1 cellular context compared by ENCODE assay signal in genomic region chr1:161215079-161215478, GRCh38.
TF ChIP-seq lines count a peak whose summit lies in the region.

Gene FCER1G, plus strand, starts transcription at chr1:161215295. Its CDS starts 27 bp downstream, at chr1:161215322.

TF ChIP-seq in GM23338, 12 proteins besides CTCF, POLR2A, EP300 and RAD21 (continued from another document):
- no peak for TF ChIP-seq ZNF462 (CRISPR knock-in tag; IDR thresholded peaks at IDR 0.05)
- no peak for TF ChIP-seq ETS1 (IDR thresholded peaks at IDR 0.05)
- TF ChIP-seq ZNF331 (CRISPR knock-in tag; IDR thresholded peaks at IDR 0.05; ENCODE audit: low read depth) = no peak
- TF ChIP-seq ZNF114 (CRISPR knock-in tag; IDR thresholded peaks at IDR 0.05) = no peak
- TF ChIP-seq CREB1 (CRISPR knock-in tag; IDR thresholded peaks at IDR 0.05; ENCODE audit: low read depth) = no peak
- no peak for TF ChIP-seq STAT1 (IDR thresholded peaks at IDR 0.05; ENCODE audit: unreplicated experiment)
- TF ChIP-seq POLR2AphosphoS5 (IDR thresholded peaks at IDR 0.05; ENCODE audit: low read depth) = no peak
- no peak for TF ChIP-seq NANOG (IDR thresholded peaks at IDR 0.05; ENCODE audit: borderline replicate concordance)
- TF ChIP-seq, protein P1, sequence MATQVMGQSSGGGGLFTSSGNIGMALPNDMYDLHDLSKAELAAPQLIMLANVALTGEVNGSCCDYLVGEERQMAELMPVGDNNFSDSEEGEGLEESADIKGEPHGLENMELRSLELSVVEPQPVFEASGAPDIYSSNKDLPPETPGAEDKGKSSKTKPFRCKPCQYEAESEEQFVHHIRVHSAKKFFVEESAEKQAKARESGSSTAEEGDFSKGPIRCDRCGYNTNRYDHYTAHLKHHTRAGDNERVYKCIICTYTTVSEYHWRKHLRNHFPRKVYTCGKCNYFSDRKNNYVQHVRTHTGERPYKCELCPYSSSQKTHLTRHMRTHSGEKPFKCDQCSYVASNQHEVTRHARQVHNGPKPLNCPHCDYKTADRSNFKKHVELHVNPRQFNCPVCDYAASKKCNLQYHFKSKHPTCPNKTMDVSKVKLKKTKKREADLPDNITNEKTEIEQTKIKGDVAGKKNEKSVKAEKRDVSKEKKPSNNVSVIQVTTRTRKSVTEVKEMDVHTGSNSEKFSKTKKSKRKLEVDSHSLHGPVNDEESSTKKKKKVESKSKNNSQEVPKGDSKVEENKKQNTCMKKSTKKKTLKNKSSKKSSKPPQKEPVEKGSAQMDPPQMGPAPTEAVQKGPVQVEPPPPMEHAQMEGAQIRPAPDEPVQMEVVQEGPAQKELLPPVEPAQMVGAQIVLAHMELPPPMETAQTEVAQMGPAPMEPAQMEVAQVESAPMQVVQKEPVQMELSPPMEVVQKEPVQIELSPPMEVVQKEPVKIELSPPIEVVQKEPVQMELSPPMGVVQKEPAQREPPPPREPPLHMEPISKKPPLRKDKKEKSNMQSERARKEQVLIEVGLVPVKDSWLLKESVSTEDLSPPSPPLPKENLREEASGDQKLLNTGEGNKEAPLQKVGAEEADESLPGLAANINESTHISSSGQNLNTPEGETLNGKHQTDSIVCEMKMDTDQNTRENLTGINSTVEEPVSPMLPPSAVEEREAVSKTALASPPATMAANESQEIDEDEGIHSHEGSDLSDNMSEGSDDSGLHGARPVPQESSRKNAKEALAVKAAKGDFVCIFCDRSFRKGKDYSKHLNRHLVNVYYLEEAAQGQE (IDR thresholded peaks at IDR 0.05; ENCODE audit: unreplicated experiment) = no peak
- TF ChIP-seq EZH2phosphoT487 (IDR thresholded peaks at IDR 0.05; ENCODE audit: unreplicated experiment) = no peak
